Comparison of ENCODE assay signal across 8 cellular contexts in the genomic region with DNA sequence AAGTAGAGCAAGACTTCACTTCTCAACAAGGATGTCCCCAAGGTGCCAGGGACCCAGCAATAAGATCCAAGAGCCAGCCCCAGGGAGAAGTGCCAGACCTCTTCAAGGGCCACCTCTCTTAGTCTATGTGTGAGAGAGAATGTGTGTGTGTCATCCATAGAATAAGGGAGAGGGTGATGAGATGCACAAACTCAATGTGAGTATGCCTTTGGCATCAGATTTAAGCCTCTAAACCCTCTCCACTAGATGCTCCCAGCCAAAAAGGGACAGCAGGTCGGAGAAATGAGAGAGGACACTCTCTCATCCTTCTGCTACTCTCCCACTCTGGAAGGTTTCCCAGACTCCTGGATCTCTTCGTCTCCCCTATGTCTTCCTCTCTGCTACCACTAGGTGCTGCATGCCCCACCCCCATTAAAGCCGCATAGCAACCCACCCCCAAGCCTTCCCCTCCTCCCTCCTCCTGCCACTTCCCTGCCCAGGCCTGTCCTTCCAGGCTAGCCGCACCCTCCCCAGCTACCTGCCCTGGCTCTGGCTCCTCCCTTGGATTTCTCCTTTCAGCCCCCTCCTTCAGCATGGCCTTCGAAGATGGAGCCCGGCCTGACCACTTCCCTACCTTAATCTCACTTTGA. TPM values are rescaled to one million over a fixed set of nuclear protein-coding genes. Genes with fewer than 3 reads are reported as not detected.
DNase-seq lines count a peak whose midpoint lies in the region; TF ChIP-seq lines count a peak whose summit lies in the region.

No MANE protein-coding gene starts in this region.

- H3K36me3 Mint-ChIP-seq in HFFc6 (ENCODE audit: low read depth), result peaks cover 2% of the 10 kb centered on the region; the same call in 1 of the 2 replicates

- in situ Hi-C loops in brain microvascular endothelial cell (cut with HindIII; ENCODE audit: low pct_ligation_motif_present, low sequenced_read_pairs), result no loop called here

- WGBS in mesendoderm (ENCODE audit: extremely low coverage, insufficient coverage, low lambda C conversion rate), result no CpG with 5 or more reads among the region's 6 CpGs

- no peak overlapping the region for H4K8ac ChIP-seq in mesendoderm (ENCODE audit: low read depth, low read length)

- DNase-seq in AG09309 (ENCODE audit: low read depth), result no peak
- no peak for DNase-seq in HFFc6
- DNase-seq in brain microvascular endothelial cell, result no peak
- peak; percentile 94 for DNase-seq in mesendoderm
- no peak for DNase-seq in AG08396 (ENCODE audit: low spot score)
- DNase-seq in NCI-H2171 (lab: John Stamatoyannopoulos, UW), result no peak
- DNase-seq in DMS79 (lab: John Stamatoyannopoulos, UW), result no peak
- no peak for DNase-seq in GM19240 (ENCODE audit: insufficient read length, low spot score)

- H3K27ac Mint-ChIP-seq in HFFc6, result peak overlapping the region; percentile 90

- H3K4me3 ChIP-seq in AG09309 (ENCODE audit: control insufficient read depth, low read depth, low read length), result no peak overlapping the region
- no peak overlapping the region for H3K4me3 ChIP-seq in brain microvascular endothelial cell (ENCODE audit: low read depth, low read length)
- no peak overlapping the region for H3K4me3 ChIP-seq in mesendoderm (ENCODE audit: low read length)

- peak overlapping the region; percentile 96 for H3K4ac ChIP-seq in mesendoderm (ENCODE audit: low read depth, low read length)

- peak overlapping the region; percentile 80 for H3K56ac ChIP-seq in mesendoderm (ENCODE audit: low read length)

- peak overlapping the region; percentile 59 for H4K5ac ChIP-seq in mesendoderm (ENCODE audit: low read length)

- H3K18ac ChIP-seq in mesendoderm (ENCODE audit: low read length), result peak overlapping the region; percentile 34

- H3K23ac ChIP-seq in mesendoderm (ENCODE audit: low read length), result peak overlapping the region; percentile 85

- H3K27me3 Mint-ChIP-seq in HFFc6 (ENCODE audit: insufficient read depth), result peaks cover 3% of the 10 kb centered on the region

- peak overlapping the region; percentile 85 for H2AK5ac ChIP-seq in mesendoderm (ENCODE audit: low read length)

- no peak overlapping the region for H2BK120ac ChIP-seq in mesendoderm (ENCODE audit: low read depth, low read length)

- peaks cover 4% of the 10 kb centered on the region for H3K79me1 ChIP-seq in mesendoderm (ENCODE audit: low read length)

- peaks cover 67% of the 10 kb centered on the region for H3K4me1 Mint-ChIP-seq in HFFc6 (ENCODE audit: low read depth)

- H3K27ac ChIP-seq in brain microvascular endothelial cell (no peak overlapping the region), mesendoderm (ENCODE audit: low read depth, low read length) (peak overlapping the region; percentile 87)

- no peak overlapping the region for H2BK15ac ChIP-seq in mesendoderm (replicated peaks; ENCODE audit: low read depth)

- peak overlapping the region; percentile 58 for H2BK5ac ChIP-seq in mesendoderm (ENCODE audit: low read length)

- H3K27me3 ChIP-seq in brain microvascular endothelial cell (replicated peaks) (no peaks in the 10 kb centered on the region), mesendoderm (ENCODE audit: insufficient read depth, low read length, poor library complexity) (no peaks in the 10 kb centered on the region)

- H3K9me3 Mint-ChIP-seq in HFFc6, result no peaks in the 10 kb centered on the region

- TF ChIP-seq CTCF in AG09309 (IDR thresholded peaks at IDR 0.05; ENCODE audit: control insufficient read depth, insufficient read depth, low read depth, low read length, missing control alignments) (peak; percentile 34), HFFc6 (IDR thresholded peaks at IDR 0.05) (peak; percentile 59), brain microvascular endothelial cell (IDR thresholded peaks at IDR 0.05; ENCODE audit: low read depth, low read length, missing control alignments) (peak; percentile 53)

- peak overlapping the region; percentile 11 for H3K4me2 ChIP-seq in mesendoderm (ENCODE audit: low read length)

- H3K9ac ChIP-seq in mesendoderm (ENCODE audit: low read length), result peak overlapping the region; percentile 62

- H3K4me1 ChIP-seq in mesendoderm (ENCODE audit: control insufficient read depth, low read depth, low read length), result peaks cover 22% of the 10 kb centered on the region

- H3K79me2 ChIP-seq in mesendoderm (ENCODE audit: control insufficient read depth, insufficient read depth, low read length), result peaks cover 4% of the 10 kb centered on the region

- H3K36me3 ChIP-seq in brain microvascular endothelial cell (replicated peaks) (no peaks in the 10 kb centered on the region), mesendoderm (ENCODE audit: control insufficient read depth, insufficient read depth, low read length) (no peaks in the 10 kb centered on the region)

- peak overlapping the region; percentile 56; the same call in 1 of the 2 replicates for H3K4me3 Mint-ChIP-seq in HFFc6

RNA-seq across cellular contexts. Expression of gene RARG, which starts 7.6 kb away (rescaled TPM):
- 10 to 100 TPM; 47.2 to 80.5 (median 71.0) TPM for total RNA-seq in HFFc6 (2021; fragmentation: NEBNext Ultra II Directional; extraction: Animal tissue kit (Norgen Biotek cat#: 25700))
- 28.5 TPM for polyA plus RNA-seq in mesendoderm (2013, experiment 1 of 2)
- polyA plus RNA-seq in mesendoderm (2013, experiment 2 of 2), result 26.2 TPM

RNA-seq across cellular contexts. Expression of gene ITGB7, which starts 17.3 kb away (rescaled TPM):
- total RNA-seq in HFFc6 (2021; fragmentation: NEBNext Ultra II Directional; extraction: Animal tissue kit (Norgen Biotek cat#: 25700)), result 1 to 10 TPM in 3 of 6 experiments, under 1 TPM in 3; 0.35 to 1.5 (median 0.93) TPM
- polyA plus RNA-seq in mesendoderm (2013, experiment 1 of 2), result 0.49 TPM
- 0.88 TPM for polyA plus RNA-seq in mesendoderm (2013, experiment 2 of 2)

RNA-seq across cellular contexts. Expression of gene CSAD, which starts 43.7 kb away (rescaled TPM):
- 10 to 100 TPM; 13.9 to 17.1 (median 16.0) TPM for total RNA-seq in HFFc6 (2021; fragmentation: NEBNext Ultra II Directional; extraction: Animal tissue kit (Norgen Biotek cat#: 25700))
- polyA plus RNA-seq in mesendoderm (2013, experiment 1 of 2), result 3.2 TPM
- 3.5 TPM for polyA plus RNA-seq in mesendoderm (2013, experiment 2 of 2)

RNA-seq across cellular contexts. Expression of gene ESPL1, which starts 43.7 kb away (rescaled TPM):
- total RNA-seq in HFFc6 (2021; fragmentation: NEBNext Ultra II Directional; extraction: Animal tissue kit (Norgen Biotek cat#: 25700)), result 10 to 100 TPM in 5 of 6 experiments, 1 to 10 TPM in 1; 7.0 to 16.1 (median 14.1) TPM
- 16.8 TPM for polyA plus RNA-seq in mesendoderm (2013, experiment 1 of 2)
- polyA plus RNA-seq in mesendoderm (2013, experiment 2 of 2), result 15.4 TPM

RNA-seq across cellular contexts. Expression of gene ZNF740, which starts 43.9 kb away (rescaled TPM):
- total RNA-seq in HFFc6 (2021; fragmentation: NEBNext Ultra II Directional; extraction: Animal tissue kit (Norgen Biotek cat#: 25700)), result 10 to 100 TPM; 17.3 to 25.7 (median 19.3) TPM
- polyA plus RNA-seq in mesendoderm (2013, experiment 1 of 2), result 6.8 TPM
- 7.1 TPM for polyA plus RNA-seq in mesendoderm (2013, experiment 2 of 2)
